24 cellular contexts compared by ENCODE assay signal in genomic region chr7:138668197-138668596, GRCh38. TPM values are rescaled to one million over a fixed set of nuclear protein-coding genes. Genes with fewer than 3 reads are reported as not detected.
"Had no signal": no experiment of that assay in that cellular context is flagged by ENCODE, and none has a peak within 500 bp of the region (broad histone marks: within the 10 kb centered on the region; RNA-seq: fewer than 3 reads in every experiment).

No MANE protein-coding gene starts in this region.

- H3K4me3 ChIP-seq: lung, right atrium auricular region, sigmoid colon, skin epidermis, testis, tibial nerve had no signal

- ATAC-seq: esophagus mucosa; left ventricle myocardium superior; naive thymus-derived CD4-positive, alpha-beta T cell; stimulated activated naive B cell treated with anti-CD40 and anti-IgM and Interleukin-4, amounts not matched to agents 10 μg/mL and 1 μg/mL and 100 μg/mL, for 72 hours had no signal

- H3K27me3 ChIP-seq: right atrium auricular region, testis had no signal

- DNase-seq: effector memory CD4-positive, alpha-beta T cell; glutamatergic neuron; left colon; left ventricle myocardium superior; mesenchymal stem cell; naive thymus-derived CD4-positive, alpha-beta T cell; posterior cingulate gyrus; sigmoid colon; stimulated activated CD4-positive, alpha-beta T cell treated with anti-CD3 and anti-CD28 coated beads, Interleukin-2, amount 100 ng/mL, for 24 hours; stimulated activated CD4-positive, alpha-beta T cell treated with anti-CD3 and anti-CD28 coated beads, Interleukin-4, amount 100 ng/mL, for 4 hours; stimulated activated naive B cell treated with anti-CD40 and anti-IgM and Interleukin-4, amounts not matched to agents 10 μg/mL and 1 μg/mL and 100 μg/mL, for 72 hours; stimulated activated naive CD8-positive, alpha-beta T cell treated with anti-CD3 and anti-CD28 coated beads, Interleukin-15, amount 100 ng/mL, for 72 hours; testis had no signal

- H3K27ac Mint-ChIP-seq: naive thymus-derived CD4-positive, alpha-beta T cell; stimulated activated naive B cell treated with anti-CD40 and anti-IgM and Interleukin-4, amounts not matched to agents 10 μg/mL and 1 μg/mL and 100 μg/mL, for 72 hours had no signal

- H3K4me1 ChIP-seq: right atrium auricular region, testis had no signal

- H3K9me3 Mint-ChIP-seq: stimulated activated naive B cell treated with anti-CD40 and anti-IgM and Interleukin-4, amounts not matched to agents 10 μg/mL and 1 μg/mL and 100 μg/mL, for 72 hours had no signal

- H3K9me3 ChIP-seq: right atrium auricular region, sigmoid colon, testis had no signal

- H3K36me3 Mint-ChIP-seq: stimulated activated naive B cell treated with anti-CD40 and anti-IgM and Interleukin-4, amounts not matched to agents 10 μg/mL and 1 μg/mL and 100 μg/mL, for 72 hours had no signal

- H3K36me3 ChIP-seq: right atrium auricular region, sigmoid colon, tibial nerve had no signal

- H3K4me3 Mint-ChIP-seq: naive thymus-derived CD4-positive, alpha-beta T cell; stimulated activated naive B cell treated with anti-CD40 and anti-IgM and Interleukin-4, amounts not matched to agents 10 μg/mL and 1 μg/mL and 100 μg/mL, for 72 hours; stimulated activated naive CD8-positive, alpha-beta T cell treated with anti-CD3 and anti-CD28 coated beads, Interleukin-15, amount 100 ng/mL, for 72 hours had no signal

- H3K27ac ChIP-seq: right atrium auricular region, sigmoid colon, skin epidermis, testis, tibial nerve had no signal

- FAIRE-seq: endometrium, frontal cortex had no signal

RNA-seq across cellular contexts. Expression of gene SVOPL, which starts 33.0 kb away (rescaled TPM):
- total RNA-seq: esophagus mucosa, fibroblast of lung, kidney epithelial cell, left ventricle myocardium superior, osteocyte, right atrium auricular region, sigmoid colon, subcutaneous adipose tissue, tibial nerve had no signal
- polyA plus RNA-seq: fibroblast of lung had no signal
